Comparison of ENCODE assay signal across 8 cellular contexts in genomic region chr3:75192065-75192658, GRCh38.
DNase-seq lines count a peak whose midpoint lies in the region; ATAC-seq and TF ChIP-seq lines count a peak whose summit lies in the region.

No MANE protein-coding gene starts in this region.

- peaks cover 0 to 24% (median 16%) of the 10 kb centered on the region in 5 donors for H3K27me3 Mint-ChIP-seq in naive thymus-derived CD4-positive, alpha-beta T cell

- no peaks in the 10 kb centered on the region for H3K9me3 ChIP-seq in naive thymus-derived CD4-positive, alpha-beta T cell (ENCODE audit: control insufficient read depth in 2 of 3, low read length in 3 of 3)
- H3K9me3 ChIP-seq in upper lobe of right lung: no peaks in the 10 kb centered on the region

- peak; percentile 65 for ATAC-seq in GM21381 (IDR thresholded peaks at IDR 0.05; ENCODE audit: unreplicated experiment)
- ATAC-seq in naive thymus-derived CD4-positive, alpha-beta T cell: peak; percentile 54
- peak; percentile 79 for ATAC-seq in upper lobe of right lung

- peak; percentile 15 for DNase-seq in Daoy (ENCODE audit: low read depth)
- peak; percentile 10 for DNase-seq in LHCN-M2 (ENCODE audit: low read depth)
- peak; percentile 13 for DNase-seq in UCSD-AML1 (lab: John Stamatoyannopoulos, UW; ENCODE audit: unreplicated experiment)
- no peak for DNase-seq in coronary artery (ENCODE audit: low spot score)
- peak in 8 of 9 donors; percentile 1 to 43 (median 31) for DNase-seq in naive thymus-derived CD4-positive, alpha-beta T cell
- no peak for DNase-seq in upper lobe of right lung
- no peak for DNase-seq in HuH-7.5 (ENCODE audit: low spot score)

- H3K27me3 ChIP-seq in naive thymus-derived CD4-positive, alpha-beta T cell (ENCODE audit: control insufficient read depth in 2 of 2, insufficient read depth in 2 of 2, low read length in 2 of 2): no peaks in the 10 kb centered on the region
- H3K27me3 ChIP-seq in upper lobe of right lung: peaks cover 4% of the 10 kb centered on the region

- no peaks in the 10 kb centered on the region for H3K36me3 Mint-ChIP-seq in naive thymus-derived CD4-positive, alpha-beta T cell

- H3K4me3 ChIP-seq in coronary artery (no peak overlapping the region), upper lobe of right lung (no peak overlapping the region)
- H3K4me3 ChIP-seq in naive thymus-derived CD4-positive, alpha-beta T cell (ENCODE audit: low read length): no peak overlapping the region

- POLR2A ChIA-PET in naive thymus-derived CD4-positive, alpha-beta T cell (lab: Charles Lee): no interaction called here

- intact Hi-C loops in naive thymus-derived CD4-positive, alpha-beta T cell (cut with micrococcal nuclease): loop anchor here in 1 of 2 donors (1.0 to 5.0 kb wide), 2 partner anchors 237 to 450 kb away; no protein-coding TSS in a partner anchor
- intact Hi-C loops in upper lobe of right lung (cut with DNase I): no loop called here

- no peak overlapping the region for H3K4me3 Mint-ChIP-seq in naive thymus-derived CD4-positive, alpha-beta T cell

- H3K36me3 ChIP-seq in naive thymus-derived CD4-positive, alpha-beta T cell (ENCODE audit: control insufficient read depth in 2 of 3, insufficient read depth in 3 of 3, low read length in 3 of 3): no peaks in the 10 kb centered on the region
- no peaks in the 10 kb centered on the region for H3K36me3 ChIP-seq in upper lobe of right lung

- H3K27ac ChIP-seq in coronary artery (no peak overlapping the region), upper lobe of right lung (no peak overlapping the region)
- H3K27ac ChIP-seq in naive thymus-derived CD4-positive, alpha-beta T cell (ENCODE audit: low read depth, low read length): no peak overlapping the region

- TF ChIP-seq CTCF in coronary artery (IDR thresholded peaks at IDR 0.05): peak; percentile 75
- TF ChIP-seq CTCF in upper lobe of right lung (IDR thresholded peaks at IDR 0.05): peak; percentile 77

- H3K4me1 ChIP-seq in naive thymus-derived CD4-positive, alpha-beta T cell (ENCODE audit: control insufficient read depth in 2 of 2, insufficient read depth in 2 of 2, low read length in 2 of 2): no peaks in the 10 kb centered on the region
- H3K4me1 ChIP-seq in upper lobe of right lung: no peaks in the 10 kb centered on the region

- CTCF ChIA-PET in naive thymus-derived CD4-positive, alpha-beta T cell (lab: Charles Lee): interaction anchor here (1.2 kb wide), 1 partner anchor 450 kb away, joined by 3 read pairs; no protein-coding TSS in a partner anchor

- H3K27ac Mint-ChIP-seq in naive thymus-derived CD4-positive, alpha-beta T cell: no peak overlapping the region

- no peaks in the 10 kb centered on the region for H3K4me1 Mint-ChIP-seq in naive thymus-derived CD4-positive, alpha-beta T cell

- H3K9me3 Mint-ChIP-seq in naive thymus-derived CD4-positive, alpha-beta T cell: no peaks in the 10 kb centered on the region

Comparison
In these comparisons a context has a peak if more than half of its experiments do, and no peak if none do; other contexts are left out.
1. DNase-seq: peak in Daoy (single experiment), LHCN-M2 (single experiment), UCSD-AML1 (single experiment) and naive thymus-derived CD4-positive, alpha-beta T cell (8 of 9); none in coronary artery (single experiment), upper lobe of right lung (single experiment) and HuH-7.5 (single experiment).
2. Peak in every context shown above with its lines, with median percentiles within 50 percentile points of each other: ATAC-seq.